In genomic region chr10:497289-497688, GRCh38 we compare ENCODE assay signal across 14 cellular contexts.
DNase-seq lines count a peak whose midpoint lies in the region; ATAC-seq and TF ChIP-seq lines count a peak whose summit lies in the region.
"Had no signal": no experiment of that assay in that cellular context is flagged by ENCODE, and none has a peak within 500 bp of the region (broad histone marks: within the 10 kb centered on the region; RNA-seq: fewer than 3 reads in every experiment).

No MANE protein-coding gene starts in this region.

- no peaks in the 10 kb centered on the region for H3K27me3 ChIP-seq in RWPE2 (ENCODE audit: insufficient read depth, poor library complexity, severe bottlenecking)
- no peaks in the 10 kb centered on the region for H3K27me3 ChIP-seq in upper lobe of right lung
- H3K27me3 ChIP-seq: BLaER1 had no signal

- H3K36me3 ChIP-seq in RWPE2 (ENCODE audit: low read depth) (no peaks in the 10 kb centered on the region), upper lobe of right lung (no peaks in the 10 kb centered on the region)
- H3K36me3 ChIP-seq: HAP-1 had no signal

- H3K4me1 ChIP-seq in RWPE2 (ENCODE audit: insufficient read depth, poor library complexity, severe bottlenecking) (peaks cover 4% of the 10 kb centered on the region), upper lobe of right lung (peaks cover 11% of the 10 kb centered on the region)
- H3K4me1 ChIP-seq: HAP-1 had no signal

- TF ChIP-seq CTCF in RWPE2 (IDR thresholded peaks at IDR 0.05; ENCODE audit: poor library complexity, severe bottlenecking) (no peak), upper lobe of right lung (IDR thresholded peaks at IDR 0.05) (no peak)

- DNase-seq in RWPE2 (ENCODE audit: low spot score) (peak; percentile 7), left lobe of liver (ENCODE audit: low spot score) (no peak), posterior vena cava (ENCODE audit: low spot score) (peak; percentile 53), upper lobe of right lung (peak; percentile 36), activated gamma-delta T cell (lab: John Stamatoyannopoulos, UW) (no peak)
- no peak for DNase-seq in activated CD8-positive, alpha-beta memory T cell treated with anti-CD3 and anti-CD28 coated beads, Interleukin-2, amount 50 U/mL, for 4 hours
- DNase-seq: Calu3; CD4-positive, alpha-beta memory T cell; GF-D8; GM23248 had no signal

- H3K9me3 ChIP-seq in RWPE2 (ENCODE audit: severe bottlenecking) = no peaks in the 10 kb centered on the region
- H3K9me3 ChIP-seq in upper lobe of right lung = no peaks in the 10 kb centered on the region
- H3K9me3 ChIP-seq: BLaER1, HAP-1 had no signal

- H3K27ac ChIP-seq in RWPE2 (ENCODE audit: poor library complexity, severe bottlenecking) (no peak overlapping the region), upper lobe of right lung (no peak overlapping the region)
- H3K27ac ChIP-seq: BLaER1, GM23248, HL-60 had no signal

- H3K4me3 ChIP-seq in RWPE2 (ENCODE audit: severe bottlenecking) (no peak overlapping the region), upper lobe of right lung (no peak overlapping the region)
- H3K4me3 ChIP-seq: BLaER1, GM23248, HAP-1 had no signal

- intact Hi-C loops in posterior vena cava (cut with DNase I) = no loop called here
- intact Hi-C loops in upper lobe of right lung (cut with DNase I) = no loop called here

- ATAC-seq in RWPE2 (ENCODE audit: low read depth) (no peak), left lobe of liver (peak; percentile 13), upper lobe of right lung (no peak), GM19455 (IDR thresholded peaks at IDR 0.05; ENCODE audit: unreplicated experiment) (no peak)

Comparison
In these comparisons a context has a peak if more than half of its experiments do, and no peak if none do; other contexts are left out.
1. DNase-seq: peak in RWPE2 (single experiment), posterior vena cava (single experiment) and upper lobe of right lung (single experiment); none in left lobe of liver (single experiment), activated gamma-delta T cell (single experiment) and activated CD8-positive, alpha-beta memory T cell treated with anti-CD3 and anti-CD28 coated beads, Interleukin-2, amount 50 U/mL, for 4 hours (single experiment).